In genomic region chr15:31326729-31327673, GRCh38 we compare ENCODE assay signal across 8 cellular contexts. TPM values are rescaled to one million over a fixed set of nuclear protein-coding genes. Genes with fewer than 3 reads are reported as not detected.
A peak's percentile ranks its signal among the peaks of the same experiment; 100 is the strongest.
DNase-seq lines count a peak whose midpoint lies in the region; ATAC-seq and TF ChIP-seq lines count a peak whose summit lies in the region.

TSS of gene KLF13 (plus strand) at chr15:31326835. CDS start at chr15:31327213, 378 bp downstream.

- TF ChIP-seq POLR2A in esophagus squamous epithelium (IDR thresholded peaks at IDR 0.05) = peak in 2 of 4 donors; percentile 68 to 82
- TF ChIP-seq POLR2A in suprapubic skin (IDR thresholded peaks at IDR 0.05) = peak; percentile 61 to 72

- intact Hi-C loops in esophagus squamous epithelium (cut with DNase I) = loop anchor here (5.0 kb wide), 1 partner anchor 115 kb away; no protein-coding TSS in a partner anchor

- H3K36me3 ChIP-seq in GM06990 (ENCODE audit: control insufficient read depth, insufficient read depth, low read length) = peaks cover 6% of the 10 kb centered on the region
- H3K36me3 ChIP-seq in esophagus squamous epithelium = peaks cover 0 to 6% (median 0%) of the 10 kb centered on the region in 3 donors
- H3K36me3 ChIP-seq in suprapubic skin = no peaks in the 10 kb centered on the region

- H3K9me3 Mint-ChIP-seq in activated T-cell treated with anti-CD3 and anti-CD28 coated beads, Interleukin-2, amount 50 U/mL, for 4 hours = no peaks in the 10 kb centered on the region
- H3K9me3 Mint-ChIP-seq in naive thymus-derived CD8-positive, alpha-beta T cell = peaks cover 0 to 2% (median 0%) of the 10 kb centered on the region in 9 donors

- H3K4me1 Mint-ChIP-seq in activated T-cell treated with anti-CD3 and anti-CD28 coated beads, Interleukin-2, amount 50 U/mL, for 4 hours (ENCODE audit: low read depth) = peaks cover 51% of the 10 kb centered on the region
- peaks cover 34 to 73% (median 65%) of the 10 kb centered on the region in 4 donors for H3K4me1 Mint-ChIP-seq in naive thymus-derived CD8-positive, alpha-beta T cell

- peak within 1 kb of the TSS; percentile 89 for H3K4me3 Mint-ChIP-seq in activated T-cell treated with anti-CD3 and anti-CD28 coated beads, Interleukin-2, amount 50 U/mL, for 4 hours
- peak within 1 kb of the TSS; percentile 58 to 100 (median 88) for H3K4me3 Mint-ChIP-seq in naive thymus-derived CD8-positive, alpha-beta T cell

- H3K27me3 ChIP-seq in GM06990 (replicated peaks; ENCODE audit: control insufficient read depth, insufficient read depth, low read length) = no peaks in the 10 kb centered on the region
- H3K27me3 ChIP-seq in esophagus squamous epithelium = no peaks in the 10 kb centered on the region
- no peaks in the 10 kb centered on the region for H3K27me3 ChIP-seq in suprapubic skin

- H3K27ac ChIP-seq in esophagus squamous epithelium = peak within 1 kb of the TSS; percentile 90 to 100 (median 95)
- peak within 1 kb of the TSS; percentile 99 for H3K27ac ChIP-seq in suprapubic skin

- H3K4me3 ChIP-seq in GM06990 (replicated peaks; ENCODE audit: low read depth, low read length) (peak within 1 kb of the TSS; percentile 86), esophagus squamous epithelium (peak within 1 kb of the TSS; percentile 48 to 96 (median 64)), suprapubic skin (peak within 1 kb of the TSS; percentile 94)

- no CpG with 5 or more reads among the region's 151 CpGs for WGBS in esophagus squamous epithelium, 2 donors
- WGBS in suprapubic skin = 0% methylated on average over 1 of the region's 151 CpGs

- TF ChIP-seq EP300 in suprapubic skin (IDR thresholded peaks at IDR 0.05) = no peak

- no peak for TF ChIP-seq CTCF in GM06990 (IDR thresholded peaks at IDR 0.05; ENCODE audit: insufficient read depth, low read length, poor library complexity, severe bottlenecking)
- no peak for TF ChIP-seq CTCF in esophagus squamous epithelium (IDR thresholded peaks at IDR 0.05)
- no peak for TF ChIP-seq CTCF in suprapubic skin (IDR thresholded peaks at IDR 0.05)

- DNase-seq in GM06990 (ENCODE audit: extremely low read depth, insufficient read length) (no peak), LHCN-M2 (ENCODE audit: low read depth) (no peak), esophagus squamous epithelium (lab: John Stamatoyannopoulos, UW) (no peak), suprapubic skin (ENCODE audit: low spot score in 2 of 2) (peak in 1 of 2 donors; percentile 88), retina (no peak)
- DNase-seq in activated T-cell treated with anti-CD3 and anti-CD28 coated beads, Interleukin-2, amount 50 U/mL, for 4 hours = peak; percentile 67
- DNase-seq in naive thymus-derived CD8-positive, alpha-beta T cell = peak in 4 of 10 donors; percentile 68 to 86 (median 73)

- no peaks in the 10 kb centered on the region for H3K9me3 ChIP-seq in esophagus squamous epithelium
- H3K9me3 ChIP-seq in suprapubic skin = no peaks in the 10 kb centered on the region

- H3K36me3 Mint-ChIP-seq in activated T-cell treated with anti-CD3 and anti-CD28 coated beads, Interleukin-2, amount 50 U/mL, for 4 hours (ENCODE audit: insufficient read depth) = peaks cover 3% of the 10 kb centered on the region
- peaks cover 0 to 20% (median 5%) of the 10 kb centered on the region in 3 donors for H3K36me3 Mint-ChIP-seq in naive thymus-derived CD8-positive, alpha-beta T cell

- H3K27me3 Mint-ChIP-seq in activated T-cell treated with anti-CD3 and anti-CD28 coated beads, Interleukin-2, amount 50 U/mL, for 4 hours (ENCODE audit: low read depth) = no peaks in the 10 kb centered on the region
- no peaks in the 10 kb centered on the region for H3K27me3 Mint-ChIP-seq in naive thymus-derived CD8-positive, alpha-beta T cell

- H3K27ac Mint-ChIP-seq in naive thymus-derived CD8-positive, alpha-beta T cell = peak within 1 kb of the TSS in 9 of 10 donors; percentile 35 to 97 (median 96)

- POLR2A ChIA-PET in naive thymus-derived CD8-positive, alpha-beta T cell (lab: Charles Lee) = interaction anchor here (0.6 to 14.7 kb wide), 31 partner anchors 13 to 701 kb away, joined by 3 to 915 read pairs (median 8); partner anchors contain the start of gene ARHGAP11B

- H3K4me1 ChIP-seq in esophagus squamous epithelium (peaks cover 36 to 50% (median 39%) of the 10 kb centered on the region in 3 donors), suprapubic skin (peaks cover 44% of the 10 kb centered on the region)

- ATAC-seq in GM21786 (IDR thresholded peaks at IDR 0.05; ENCODE audit: unreplicated experiment) = peak; percentile 51
- ATAC-seq in activated T-cell treated with anti-CD3 and anti-CD28 coated beads, Interleukin-2, amount 50 U/mL, for 4 hours = peak; percentile 44 to 49
- ATAC-seq in naive thymus-derived CD8-positive, alpha-beta T cell = peak; percentile 49 to 60

RNA-seq across cellular contexts. Expression of gene KLF13, which starts in this region (rescaled TPM):
- total RNA-seq in LHCN-M2 (2014; rRNA removed) = 14.8 and 19.3 TPM in 2 replicates
- 16.9 TPM for polyA plus RNA-seq in LHCN-M2 (2012)
- 10 to 100 TPM; 75.0 to 82.8 (median 81.8) TPM for total RNA-seq in activated T-cell treated with anti-CD3 and anti-CD28 coated beads, Interleukin-2, amount 50 U/mL, for 4 hours
- total RNA-seq in esophagus squamous epithelium = 10 to 100 TPM; 16.4 to 54.6 (median 41.8) TPM
- total RNA-seq in naive thymus-derived CD8-positive, alpha-beta T cell = 100 to 1,000 TPM; 240 to 244 TPM
- polyA plus RNA-seq in naive thymus-derived CD8-positive, alpha-beta T cell = 100 to 1,000 TPM in 1 of 3 donors, 10 to 100 TPM in 2; 70.1 to 102 (median 93.7) TPM
- total RNA-seq in suprapubic skin = 100 to 1,000 TPM; 141 to 162 (median 145) TPM
